ENCODE assay signal across 9 cellular contexts in genomic region chr10:6838118-6838517, GRCh38.
DNase-seq lines count a peak whose midpoint lies in the region; ATAC-seq and TF ChIP-seq lines count a peak whose summit lies in the region.
"Had no signal": no experiment of that assay in that cellular context is flagged by ENCODE, and none has a peak within 500 bp of the region (broad histone marks: within the 10 kb centered on the region; RNA-seq: fewer than 3 reads in every experiment).

No MANE protein-coding gene starts in this region.

- peaks cover 13% of the 10 kb centered on the region for H3K9me3 ChIP-seq in endodermal cell (ENCODE audit: control insufficient read depth, low read length)

- H3K27me3 Mint-ChIP-seq in activated CD8-positive, alpha-beta memory T cell treated with anti-CD3 and anti-CD28 coated beads, Interleukin-2, amount 10 ng/mL, durations not matched to agents 7 days and 5 days = peaks cover 14% of the 10 kb centered on the region
- H3K27me3 Mint-ChIP-seq in endodermal cell (ENCODE audit: insufficient read depth) (no peaks in the 10 kb centered on the region), type B pancreatic cell (peaks cover 13% of the 10 kb centered on the region)

- H3K4me3 Mint-ChIP-seq in activated CD8-positive, alpha-beta memory T cell treated with anti-CD3 and anti-CD28 coated beads, Interleukin-2, amount 10 ng/mL, durations not matched to agents 7 days and 5 days = no peak overlapping the region
- H3K4me3 Mint-ChIP-seq in endodermal cell (no peak overlapping the region), type B pancreatic cell (no peak overlapping the region)
- H3K4me3 Mint-ChIP-seq: activated naive CD8-positive, alpha-beta T cell treated with anti-CD3 and anti-CD28 coated beads, Interleukin-2, amount 10 ng/mL, durations not matched to agents 7 days and 5 days had no signal

- TF ChIP-seq CTCF in endodermal cell (conservative IDR thresholded peaks at IDR 0.05) = peak; percentile 58
- peak; percentile 41 for TF ChIP-seq CTCF in type B pancreatic cell (conservative IDR thresholded peaks at IDR 0.05)

- no peak overlapping the region for H3K27ac Mint-ChIP-seq in activated CD8-positive, alpha-beta memory T cell treated with anti-CD3 and anti-CD28 coated beads, Interleukin-2, amount 10 ng/mL, durations not matched to agents 7 days and 5 days
- H3K27ac Mint-ChIP-seq in endodermal cell = no peak overlapping the region
- no peak overlapping the region for H3K27ac Mint-ChIP-seq in type B pancreatic cell
- H3K27ac Mint-ChIP-seq: activated naive CD8-positive, alpha-beta T cell treated with anti-CD3 and anti-CD28 coated beads, Interleukin-2, amount 10 ng/mL, durations not matched to agents 7 days and 5 days had no signal

- no peaks in the 10 kb centered on the region for H3K36me3 ChIP-seq in endodermal cell (ENCODE audit: control insufficient read depth, insufficient read depth, low read length)

- H3K4me1 Mint-ChIP-seq in activated CD8-positive, alpha-beta memory T cell treated with anti-CD3 and anti-CD28 coated beads, Interleukin-2, amount 10 ng/mL, durations not matched to agents 7 days and 5 days = peaks cover 3% of the 10 kb centered on the region
- H3K4me1 Mint-ChIP-seq in endodermal cell = peaks cover 9% of the 10 kb centered on the region
- H3K4me1 Mint-ChIP-seq in type B pancreatic cell (ENCODE audit: unreplicated experiment) = no peaks in the 10 kb centered on the region
- H3K4me1 Mint-ChIP-seq: activated naive CD8-positive, alpha-beta T cell treated with anti-CD3 and anti-CD28 coated beads, Interleukin-2, amount 10 ng/mL, durations not matched to agents 7 days and 5 days had no signal

- no peaks in the 10 kb centered on the region for H3K4me1 ChIP-seq in endodermal cell (ENCODE audit: control insufficient read depth, insufficient read depth, low read length)

- H3K27ac ChIP-seq in endodermal cell (ENCODE audit: low read depth, low read length) = no peak overlapping the region

- H3K4me3 ChIP-seq in endodermal cell (ENCODE audit: low read length) = no peak overlapping the region

- no peaks in the 10 kb centered on the region for H3K36me3 Mint-ChIP-seq in activated CD8-positive, alpha-beta memory T cell treated with anti-CD3 and anti-CD28 coated beads, Interleukin-2, amount 10 ng/mL, durations not matched to agents 7 days and 5 days
- H3K36me3 Mint-ChIP-seq in endodermal cell (ENCODE audit: low read depth) (no peaks in the 10 kb centered on the region), type B pancreatic cell (no peaks in the 10 kb centered on the region)
- H3K36me3 Mint-ChIP-seq: activated naive CD8-positive, alpha-beta T cell treated with anti-CD3 and anti-CD28 coated beads, Interleukin-2, amount 10 ng/mL, durations not matched to agents 7 days and 5 days had no signal

- H3K9me3 Mint-ChIP-seq in activated CD8-positive, alpha-beta memory T cell treated with anti-CD3 and anti-CD28 coated beads, Interleukin-2, amount 10 ng/mL, durations not matched to agents 7 days and 5 days (ENCODE audit: low read depth) = no peaks in the 10 kb centered on the region
- peaks cover 18% of the 10 kb centered on the region for H3K9me3 Mint-ChIP-seq in endodermal cell
- H3K9me3 Mint-ChIP-seq in type B pancreatic cell = no peaks in the 10 kb centered on the region
- H3K9me3 Mint-ChIP-seq: activated naive CD8-positive, alpha-beta T cell treated with anti-CD3 and anti-CD28 coated beads, Interleukin-2, amount 10 ng/mL, durations not matched to agents 7 days and 5 days had no signal

- no peak overlapping the region for H3K9ac ChIP-seq in endodermal cell (ENCODE audit: extremely low read depth, low read length, poor library complexity, severe bottlenecking)

- CTCF ChIA-PET in activated CD8-positive, alpha-beta memory T cell treated with anti-CD3 and anti-CD28 coated beads, Interleukin-2, amount 10 ng/mL, durations not matched to agents 7 days and 5 days (lab: Charles Lee) = interaction anchor here (0.8 to 1.3 kb wide), 5 partner anchors 13 to 582 kb away, joined by 3 to 4 read pairs (median 3); no protein-coding TSS in a partner anchor

- H3K27me3 ChIP-seq in endodermal cell (ENCODE audit: control insufficient read depth, insufficient read depth, low read length, poor library complexity, severe bottlenecking) = no peaks in the 10 kb centered on the region

- 87 to 97% methylated on average over 3 of the region's 3 CpGs for WGBS in endodermal cell (ENCODE audit: insufficient coverage in 1 of 2, insufficient read length in 1 of 2), 2 experiments

- ATAC-seq in activated CD8-positive, alpha-beta memory T cell treated with anti-CD3 and anti-CD28 coated beads, Interleukin-2, amount 10 ng/mL, durations not matched to agents 7 days and 5 days = peak; percentile 63
- no peak for ATAC-seq in activated CD4-positive, CD25-positive, alpha-beta regulatory T cell treated with anti-CD3 and anti-CD28 coated beads, Interleukin-2, amount 50 U/mL, for 24 hours
- no peak for ATAC-seq in stimulated activated naive CD8-positive, alpha-beta T cell treated with anti-CD3 and anti-CD28 coated beads, Interleukin-15, Interleukin-2, amounts not matched to agents 100 U/mL and 50 U/mL, for 24 hours

- no peak for DNase-seq in activated CD8-positive, alpha-beta memory T cell treated with anti-CD3 and anti-CD28 coated beads, Interleukin-2, amount 10 ng/mL, durations not matched to agents 7 days and 5 days
- no peak for DNase-seq in activated CD8-positive, alpha-beta memory T cell treated with anti-CD3 and anti-CD28 coated beads for 24 hours
- DNase-seq in NCI-H460 (ENCODE audit: extremely low read depth, low read depth) (peak; percentile 13), endodermal cell (peak; percentile 59), type B pancreatic cell (ENCODE audit: extremely low spot score, unreplicated experiment) (no peak), DMS 273 (lab: John Stamatoyannopoulos, UW; ENCODE audit: unreplicated experiment) (no peak)
- DNase-seq in stimulated activated naive CD8-positive, alpha-beta T cell treated with anti-CD3 and anti-CD28 coated beads, Interleukin-15, Interleukin-2, amounts not matched to agents 100 U/mL and 50 U/mL, for 24 hours = no peak
- DNase-seq: activated naive CD8-positive, alpha-beta T cell treated with anti-CD3 and anti-CD28 coated beads, Interleukin-2, amount 10 ng/mL, durations not matched to agents 7 days and 5 days had no signal

Comparison
In these comparisons a context has a peak if more than half of its experiments do, and no peak if none do; other contexts are left out.
1. DNase-seq: peak in NCI-H460 (single experiment) and endodermal cell (single experiment); none in activated CD8-positive, alpha-beta memory T cell treated with anti-CD3 and anti-CD28 coated beads, Interleukin-2, amount 10 ng/mL, durations not matched to agents 7 days and 5 days (single experiment), activated CD8-positive, alpha-beta memory T cell treated with anti-CD3 and anti-CD28 coated beads for 24 hours (single experiment), type B pancreatic cell (single experiment), DMS 273 (single experiment) and stimulated activated naive CD8-positive, alpha-beta T cell treated with anti-CD3 and anti-CD28 coated beads, Interleukin-15, Interleukin-2, amounts not matched to agents 100 U/mL and 50 U/mL, for 24 hours (single experiment).